Comparison of ENCODE assay signal across 8 cellular contexts in genomic region chr9:14400658-14400995, GRCh38.
DNase-seq lines count a peak whose midpoint lies in the region; ATAC-seq and TF ChIP-seq lines count a peak whose summit lies in the region.

No MANE protein-coding gene starts in this region.

- H3K79me2 ChIP-seq in MM.1S (ENCODE audit: low read length), result no peaks in the 10 kb centered on the region

- no peak overlapping the region for H2AFZ ChIP-seq in MM.1S (ENCODE audit: low read length)

- no peaks in the 10 kb centered on the region for H3K36me3 ChIP-seq in left lung
- no peaks in the 10 kb centered on the region for H3K36me3 ChIP-seq in uterus
- H3K36me3 ChIP-seq in MM.1S (replicated peaks; ENCODE audit: insufficient read depth, low read length), result no peaks in the 10 kb centered on the region

- H3K4me1 Mint-ChIP-seq in stimulated activated memory B cell treated with anti-CD40 and anti-IgM and Interleukin-4, amounts not matched to agents 10 μg/mL and 1 μg/mL and 100 μg/mL, for 72 hours, result no peaks in the 10 kb centered on the region

- H3K27me3 Mint-ChIP-seq in stimulated activated memory B cell treated with anti-CD40 and anti-IgM and Interleukin-4, amounts not matched to agents 10 μg/mL and 1 μg/mL and 100 μg/mL, for 72 hours, result no peaks in the 10 kb centered on the region

- peak in 1 of 2 donors; percentile 42 for TF ChIP-seq CTCF in left lung (IDR thresholded peaks at IDR 0.05)
- TF ChIP-seq CTCF in uterus (IDR thresholded peaks at IDR 0.05), result peak; percentile 47 to 61 (median 48)
- no peak for TF ChIP-seq CTCF in MM.1S (IDR thresholded peaks at IDR 0.05; ENCODE audit: low read length)

- no peaks in the 10 kb centered on the region for H3K4me1 ChIP-seq in left lung
- no peaks in the 10 kb centered on the region for H3K4me1 ChIP-seq in uterus
- H3K4me1 ChIP-seq in MM.1S (ENCODE audit: low read length), result no peaks in the 10 kb centered on the region

- intact Hi-C loops in left lung (cut with DNase I), result no loop called here
- intact Hi-C loops in uterus (cut with DNase I; ENCODE audit: low total_unique reads), result no loop called here

- H3K27ac Mint-ChIP-seq in stimulated activated memory B cell treated with anti-CD40 and anti-IgM and Interleukin-4, amounts not matched to agents 10 μg/mL and 1 μg/mL and 100 μg/mL, for 72 hours, result no peak overlapping the region

- no peaks in the 10 kb centered on the region for H3F3A ChIP-seq in MM.1S (ENCODE audit: insufficient read depth, low read length)

- peak; percentile 79 for ATAC-seq in left lung
- no peak for ATAC-seq in stimulated activated memory B cell treated with anti-CD40 and anti-IgM and Interleukin-4, amounts not matched to agents 10 μg/mL and 1 μg/mL and 100 μg/mL, for 72 hours

- H3K9ac ChIP-seq in MM.1S (ENCODE audit: low read length), result no peak overlapping the region

- in situ Hi-C loops in KBM-7 (cut with MboI; ENCODE audit: low pct_unique_long_range_greater_than_20kb, low sequenced_read_pairs), result no loop called here

- no peaks in the 10 kb centered on the region for H3K9me3 ChIP-seq in left lung
- H3K9me3 ChIP-seq in uterus, result no peaks in the 10 kb centered on the region
- no peaks in the 10 kb centered on the region for H3K9me3 ChIP-seq in MM.1S (replicated peaks; ENCODE audit: insufficient read depth, low read length)

- no peaks in the 10 kb centered on the region for H3K9me3 Mint-ChIP-seq in stimulated activated memory B cell treated with anti-CD40 and anti-IgM and Interleukin-4, amounts not matched to agents 10 μg/mL and 1 μg/mL and 100 μg/mL, for 72 hours

- no peaks in the 10 kb centered on the region for H3K36me3 Mint-ChIP-seq in stimulated activated memory B cell treated with anti-CD40 and anti-IgM and Interleukin-4, amounts not matched to agents 10 μg/mL and 1 μg/mL and 100 μg/mL, for 72 hours

- TF ChIP-seq POLR2A in uterus (IDR thresholded peaks at IDR 0.05), result no peak

- DNase-seq in EL (peak; percentile 41), NCI-H446 treated with DMSO at 0.1 percent for 48 hours (lab: John Stamatoyannopoulos, UW) (peak; percentile 100), cerebellar cortex (ENCODE audit: low spot score) (peak; percentile 68), left lung (no peak), uterus (peak; percentile 48 to 61), MM.1S (no peak), KBM-7 (no peak)

- H3K4me2 ChIP-seq in MM.1S (ENCODE audit: low read depth, low read length), result no peak overlapping the region

- H3K4me3 ChIP-seq in left lung, result no peak overlapping the region
- H3K4me3 ChIP-seq in uterus, result no peak overlapping the region
- H3K4me3 ChIP-seq in MM.1S (ENCODE audit: low read length), result no peak overlapping the region

- H3K27me3 ChIP-seq in left lung (no peaks in the 10 kb centered on the region), uterus (no peaks in the 10 kb centered on the region), MM.1S (replicated peaks; ENCODE audit: insufficient read depth, low read length) (no peaks in the 10 kb centered on the region)

- no peaks in the 10 kb centered on the region for H3K9me2 ChIP-seq in MM.1S (replicated peaks; ENCODE audit: insufficient read depth, low read length)

- H4K20me1 ChIP-seq in MM.1S (ENCODE audit: insufficient read depth, low read length), result no peaks in the 10 kb centered on the region

- no peak overlapping the region for H3K4me3 Mint-ChIP-seq in stimulated activated memory B cell treated with anti-CD40 and anti-IgM and Interleukin-4, amounts not matched to agents 10 μg/mL and 1 μg/mL and 100 μg/mL, for 72 hours

- H3K27ac ChIP-seq in left lung (no peak overlapping the region), uterus (no peak overlapping the region), MM.1S (ENCODE audit: low read length) (no peak overlapping the region)

Comparison
In these comparisons a context has a peak if more than half of its experiments do, and no peak if none do; other contexts are left out.
1. DNase-seq: peak in EL (single experiment), NCI-H446 treated with DMSO at 0.1 percent for 48 hours (single experiment), cerebellar cortex (single experiment) and uterus (2 of 2); none in left lung (0 of 2), MM.1S (single experiment) and KBM-7 (single experiment).